In the genomic region with DNA sequence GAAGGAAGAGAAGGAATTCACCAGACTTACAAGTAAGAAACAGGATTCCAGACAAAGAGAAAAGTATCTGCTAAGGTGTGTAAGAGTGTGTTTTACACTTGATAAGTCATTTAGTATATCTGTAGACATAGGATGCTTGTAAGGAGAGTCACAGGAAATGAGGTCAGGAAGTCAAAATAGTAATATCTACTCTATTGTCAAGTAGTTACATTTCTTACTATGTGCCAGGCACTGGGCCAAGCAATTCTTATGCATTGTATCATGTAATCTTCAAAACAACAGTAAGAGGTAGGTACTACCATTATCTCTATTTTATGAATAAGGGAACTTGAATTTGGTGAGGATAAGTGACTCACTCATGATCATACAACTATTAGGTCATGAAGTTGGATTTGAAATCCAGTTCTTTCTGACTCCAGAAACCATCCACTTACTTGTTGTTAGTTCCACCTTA, we compare ENCODE assay signal across 1 cellular context.
TF ChIP-seq lines count a peak whose summit lies in the region.

No MANE protein-coding gene starts in this region.

TF ChIP-seq in GM12878, 131 proteins besides CTCF, POLR2A, EP300 and RAD21 (continued from another document):
- TF ChIP-seq, protein P1, sequence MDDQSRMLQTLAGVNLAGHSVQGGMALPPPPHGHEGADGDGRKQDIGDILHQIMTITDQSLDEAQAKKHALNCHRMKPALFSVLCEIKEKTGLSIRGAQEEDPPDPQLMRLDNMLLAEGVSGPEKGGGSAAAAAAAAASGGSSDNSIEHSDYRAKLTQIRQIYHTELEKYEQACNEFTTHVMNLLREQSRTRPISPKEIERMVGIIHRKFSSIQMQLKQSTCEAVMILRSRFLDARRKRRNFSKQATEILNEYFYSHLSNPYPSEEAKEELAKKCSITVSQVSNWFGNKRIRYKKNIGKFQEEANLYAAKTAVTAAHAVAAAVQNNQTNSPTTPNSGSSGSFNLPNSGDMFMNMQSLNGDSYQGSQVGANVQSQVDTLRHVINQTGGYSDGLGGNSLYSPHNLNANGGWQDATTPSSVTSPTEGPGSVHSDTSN (IDR thresholded peaks at IDR 0.05; ENCODE audit: insufficient replicate concordance, low read depth, low read length) = no peak
- TF ChIP-seq BHLHE40 (IDR thresholded peaks at IDR 0.05; ENCODE audit: borderline replicate concordance in 1 of 2, low read depth in 2 of 2, low read length in 1 of 2) (no peak), PAX8 (IDR thresholded peaks at IDR 0.05) (no peak), TBL1XR1 (IDR thresholded peaks at IDR 0.05; ENCODE audit: low read depth, low read length) (no peak), KAT2A (conservative IDR thresholded peaks at IDR 0.05; ENCODE audit: control insufficient read depth, low read depth, low read length) (no peak), ZNF207 (IDR thresholded peaks at IDR 0.05; ENCODE audit: borderline replicate concordance) (no peak)
- TF ChIP-seq, protein P2, sequence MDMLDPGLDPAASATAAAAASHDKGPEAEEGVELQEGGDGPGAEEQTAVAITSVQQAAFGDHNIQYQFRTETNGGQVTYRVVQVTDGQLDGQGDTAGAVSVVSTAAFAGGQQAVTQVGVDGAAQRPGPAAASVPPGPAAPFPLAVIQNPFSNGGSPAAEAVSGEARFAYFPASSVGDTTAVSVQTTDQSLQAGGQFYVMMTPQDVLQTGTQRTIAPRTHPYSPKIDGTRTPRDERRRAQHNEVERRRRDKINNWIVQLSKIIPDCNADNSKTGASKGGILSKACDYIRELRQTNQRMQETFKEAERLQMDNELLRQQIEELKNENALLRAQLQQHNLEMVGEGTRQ (IDR thresholded peaks at IDR 0.05; ENCODE audit: borderline replicate concordance, low read depth, low read length) = no peak
- TF ChIP-seq, protein P3, sequence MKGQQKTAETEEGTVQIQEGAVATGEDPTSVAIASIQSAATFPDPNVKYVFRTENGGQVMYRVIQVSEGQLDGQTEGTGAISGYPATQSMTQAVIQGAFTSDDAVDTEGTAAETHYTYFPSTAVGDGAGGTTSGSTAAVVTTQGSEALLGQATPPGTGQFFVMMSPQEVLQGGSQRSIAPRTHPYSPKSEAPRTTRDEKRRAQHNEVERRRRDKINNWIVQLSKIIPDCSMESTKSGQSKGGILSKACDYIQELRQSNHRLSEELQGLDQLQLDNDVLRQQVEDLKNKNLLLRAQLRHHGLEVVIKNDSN (IDR thresholded peaks at IDR 0.05; ENCODE audit: borderline replicate concordance, extremely low read length, insufficient read depth, low read depth, low read length) = no peak
